Comparison of ENCODE assay signal across 2 cellular contexts in the genomic region with DNA sequence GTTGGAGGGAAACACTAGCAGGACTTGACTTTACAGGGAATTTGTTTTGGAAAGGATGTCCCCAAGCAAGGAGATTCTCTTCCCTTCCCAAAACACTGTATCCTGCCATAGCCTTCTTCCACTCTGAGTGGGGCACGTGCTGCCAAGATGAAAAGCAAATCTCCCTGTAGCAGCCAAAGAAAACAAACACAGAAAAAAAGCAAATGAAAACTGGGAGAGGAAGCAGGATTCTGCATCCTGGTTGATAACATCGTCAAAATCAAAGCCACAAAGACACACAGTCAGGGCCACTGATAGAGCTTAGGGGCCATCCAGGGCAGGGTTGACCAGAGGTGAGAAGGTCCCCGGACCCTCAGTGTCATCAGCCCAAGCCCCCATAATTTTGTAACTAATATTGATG.
TF ChIP-seq lines count a peak whose summit lies in the region.

No MANE protein-coding gene starts in this region.

TF ChIP-seq in SK-N-SH, 30 proteins besides CTCF, POLR2A, EP300 and RAD21 (continued from another document):
- TF ChIP-seq YY1 (IDR thresholded peaks at IDR 0.05; ENCODE audit: low read depth) (no peak), JUND (IDR thresholded peaks at IDR 0.05) (no peak)
- TF ChIP-seq, protein P1, sequence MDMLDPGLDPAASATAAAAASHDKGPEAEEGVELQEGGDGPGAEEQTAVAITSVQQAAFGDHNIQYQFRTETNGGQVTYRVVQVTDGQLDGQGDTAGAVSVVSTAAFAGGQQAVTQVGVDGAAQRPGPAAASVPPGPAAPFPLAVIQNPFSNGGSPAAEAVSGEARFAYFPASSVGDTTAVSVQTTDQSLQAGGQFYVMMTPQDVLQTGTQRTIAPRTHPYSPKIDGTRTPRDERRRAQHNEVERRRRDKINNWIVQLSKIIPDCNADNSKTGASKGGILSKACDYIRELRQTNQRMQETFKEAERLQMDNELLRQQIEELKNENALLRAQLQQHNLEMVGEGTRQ (IDR thresholded peaks at IDR 0.05; ENCODE audit: borderline replicate concordance, low read depth, low read length): no peak

TF ChIP-seq in SK-N-SH treated with all-trans-retinoic acid at 6 μM for 48 hours, 23 proteins besides CTCF, POLR2A, EP300 and RAD21 (continued from another document):
- TF ChIP-seq PATZ1 (CRISPR knock-in tag; IDR thresholded peaks at IDR 0.05; ENCODE audit: borderline replicate concordance): no peak
- TF ChIP-seq ISL1 (CRISPR knock-in tag; IDR thresholded peaks at IDR 0.05): no peak
